ENCODE assay signal across 1 cellular context in genomic region chr9:130423272-130423671, GRCh38.
TF ChIP-seq lines count a peak whose summit lies in the region.

No MANE protein-coding gene starts in this region.

TF ChIP-seq in GM12878, 131 proteins besides CTCF, POLR2A, EP300 and RAD21 (continued from another document):
- TF ChIP-seq PRDM15 (CRISPR knock-in tag; IDR thresholded peaks at IDR 0.05) = no peak
- no peak for TF ChIP-seq GABPA (IDR thresholded peaks at IDR 0.05; ENCODE audit: low read depth)
- no peak for TF ChIP-seq CREM (IDR thresholded peaks at IDR 0.05; ENCODE audit: low read depth)
- no peak for TF ChIP-seq IKZF1 (conservative IDR thresholded peaks at IDR 0.05)
- TF ChIP-seq NRF1 (conservative IDR thresholded peaks at IDR 0.05; ENCODE audit: low read depth, low read length) = no peak
- peak; percentile 43; the same call in 1 of the 2 replicates for TF ChIP-seq PKNOX1 (IDR thresholded peaks at IDR 0.05)
- TF ChIP-seq PAX8 (IDR thresholded peaks at IDR 0.05) = no peak
- TF ChIP-seq BCL3 (IDR thresholded peaks at IDR 0.05; ENCODE audit: borderline replicate concordance, insufficient read depth, low read depth, low read length, poor library complexity, severe bottlenecking) = no peak
- no peak for TF ChIP-seq SREBF1 (IDR thresholded peaks at IDR 0.05; ENCODE audit: low read length)
- TF ChIP-seq E4F1 (IDR thresholded peaks at IDR 0.05; ENCODE audit: borderline replicate concordance, partially characterized antibody) = no peak
- TF ChIP-seq MTA3 (IDR thresholded peaks at IDR 0.05; ENCODE audit: borderline replicate concordance, low read length) = no peak
- TF ChIP-seq KLF5 (IDR thresholded peaks at IDR 0.05; ENCODE audit: partially characterized antibody) = no peak
- TF ChIP-seq ZNF207 (IDR thresholded peaks at IDR 0.05; ENCODE audit: borderline replicate concordance) = no peak
